Comparison of ENCODE assay signal across 8 cellular contexts in the genomic region with DNA sequence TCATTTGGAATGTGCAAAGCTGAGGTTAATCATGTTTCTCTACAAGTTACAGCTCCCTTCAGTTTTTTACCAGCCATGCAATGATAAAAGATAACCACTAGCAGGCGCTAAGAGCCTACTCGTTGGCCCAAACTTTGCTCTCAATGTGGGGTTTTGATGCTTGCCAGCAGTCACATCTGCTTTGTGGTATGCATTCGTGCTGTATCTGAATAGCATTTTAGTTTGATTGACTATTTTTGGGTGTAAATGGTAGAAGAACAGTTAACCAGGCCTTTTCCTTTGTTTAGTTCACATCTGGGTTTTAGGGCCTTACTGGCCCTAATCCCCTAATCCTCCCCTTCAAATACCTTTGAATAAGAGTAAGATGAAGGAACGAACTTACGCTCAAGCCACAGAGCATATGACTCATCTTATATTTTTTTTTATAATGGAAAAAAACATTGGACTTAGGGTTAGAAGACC. TPM values are rescaled to one million over a fixed set of nuclear protein-coding genes. Genes with fewer than 3 reads are reported as not detected.
DNase-seq lines count a peak whose midpoint lies in the region; ATAC-seq and TF ChIP-seq lines count a peak whose summit lies in the region.

No MANE protein-coding gene starts in this region.

- H3K27me3 ChIP-seq in DND-41 (ENCODE audit: insufficient read depth, low read length, poor library complexity) (no peaks in the 10 kb centered on the region), GM23248 (replicated peaks; ENCODE audit: insufficient read depth) (no peaks in the 10 kb centered on the region), colonic mucosa (peaks cover 15% of the 10 kb centered on the region), lung (ENCODE audit: control insufficient read depth, insufficient read depth) (peaks cover 4% of the 10 kb centered on the region), thoracic aorta (replicated peaks; ENCODE audit: insufficient read depth) (no peaks in the 10 kb centered on the region)

- WGBS in GM23248 (ENCODE audit: low coverage in 1 of 2, low lambda C conversion rate in 2 of 2, missing lambda C conversion rate in 2 of 2), 2 experiments: 1 to 2% methylated on average over 5 of the region's 5 CpGs
- 35 to 39% methylated on average over 5 of the region's 5 CpGs for WGBS in lung, 2 donors

- H3K4me2 ChIP-seq in DND-41 (ENCODE audit: insufficient read depth, low read length) (no peak overlapping the region), GM23248 (ENCODE audit: unreplicated experiment) (peak overlapping the region; percentile 74)

- H3K9me3 ChIP-seq in DND-41 (ENCODE audit: insufficient read depth, low read length, severe bottlenecking) (no peaks in the 10 kb centered on the region), GM23248 (ENCODE audit: low read depth) (no peaks in the 10 kb centered on the region), colonic mucosa (no peaks in the 10 kb centered on the region), lung (ENCODE audit: control insufficient read depth in 2 of 2, insufficient read depth in 1 of 2, low read length in 1 of 2) (no peaks in the 10 kb centered on the region), thoracic aorta (no peaks in the 10 kb centered on the region)

- in situ Hi-C loops in GM23248 (cut with MboI): loop anchor here (10.0 kb wide), 1 partner anchor 401 kb away; no protein-coding TSS in a partner anchor

- H3K9ac ChIP-seq in DND-41 (ENCODE audit: low read depth, low read length): no peak overlapping the region
- H3K9ac ChIP-seq in GM23248: no peak overlapping the region
- H3K9ac ChIP-seq in colonic mucosa (ENCODE audit: low read depth in 2 of 2, low read length in 2 of 2): no peak overlapping the region

- TF ChIP-seq CTCF in DND-41 (IDR thresholded peaks at IDR 0.05; ENCODE audit: borderline replicate concordance, extremely low read depth, low read length, poor library complexity, severe bottlenecking) (peak; percentile 95), colonic mucosa (IDR thresholded peaks at IDR 0.05) (peak; percentile 90), lung (IDR thresholded peaks at IDR 0.05; ENCODE audit: control extremely low read depth, extremely low read depth) (peak; percentile 77), thoracic aorta (IDR thresholded peaks at IDR 0.05) (peak; percentile 84)

- H4K20me1 ChIP-seq in DND-41 (ENCODE audit: insufficient read depth, low read length): no peaks in the 10 kb centered on the region
- H4K20me1 ChIP-seq in GM23248 (ENCODE audit: insufficient read depth): no peaks in the 10 kb centered on the region

- no peak overlapping the region for H3K27ac ChIP-seq in DND-41 (ENCODE audit: low read length)
- H3K27ac ChIP-seq in GM23248: peak overlapping the region; percentile 50
- no peak overlapping the region for H3K27ac ChIP-seq in colonic mucosa
- no peak overlapping the region for H3K27ac ChIP-seq in lung (ENCODE audit: low read depth in 1 of 2, low read length in 1 of 2)
- no peak overlapping the region for H3K27ac ChIP-seq in thoracic aorta

- H3K9me2 ChIP-seq in GM23248 (ENCODE audit: insufficient read depth): no peaks in the 10 kb centered on the region

- H2AFZ ChIP-seq in DND-41 (ENCODE audit: low read depth, low read length): no peak overlapping the region
- H2AFZ ChIP-seq in GM23248: 0 out of 2 replicates have a peak overlapping the region, but pooled peaks have one; percentile 14

- H3K4me3 ChIP-seq in DND-41 (ENCODE audit: low read depth in 1 of 2, low read length in 2 of 2) (no peak overlapping the region), GM23248 (0 out of 2 replicates have a peak overlapping the region, but pooled peaks have one; percentile 25), colonic mucosa (no peak overlapping the region), lung (no peak overlapping the region), thoracic aorta (no peak overlapping the region)

- H3K79me2 ChIP-seq in DND-41 (ENCODE audit: insufficient read depth, low read length) (no peaks in the 10 kb centered on the region), GM23248 (ENCODE audit: insufficient read depth) (peaks cover 6% of the 10 kb centered on the region)

- H3K4me1 ChIP-seq in DND-41 (ENCODE audit: insufficient read depth, low read length) (no peaks in the 10 kb centered on the region), GM23248 (ENCODE audit: insufficient read depth) (peaks cover 14% of the 10 kb centered on the region), colonic mucosa (no peaks in the 10 kb centered on the region), lung (ENCODE audit: control insufficient read depth in 2 of 2, insufficient read depth in 2 of 2, low read length in 2 of 2) (peaks cover 0 to 5% of the 10 kb centered on the region in 2 donors), thoracic aorta (ENCODE audit: control insufficient read depth in 1 of 2, low read depth in 2 of 2) (peaks cover 11 to 12% of the 10 kb centered on the region in 2 donors)

- no peaks in the 10 kb centered on the region for H3K36me3 ChIP-seq in DND-41 (ENCODE audit: insufficient read depth, low read length)
- H3K36me3 ChIP-seq in GM23248 (ENCODE audit: low read depth): no peaks in the 10 kb centered on the region
- no peaks in the 10 kb centered on the region for H3K36me3 ChIP-seq in colonic mucosa
- no peaks in the 10 kb centered on the region for H3K36me3 ChIP-seq in lung (ENCODE audit: control insufficient read depth in 2 of 2, insufficient read depth in 2 of 2, low read length in 2 of 2)
- H3K36me3 ChIP-seq in thoracic aorta: no peaks in the 10 kb centered on the region

- intact Hi-C loops in colonic mucosa (cut with DNase I): loop anchor here (10.0 kb wide), 1 partner anchor 431 kb away; no protein-coding TSS in a partner anchor

- peaks cover 13% of the 10 kb centered on the region for H3F3A ChIP-seq in GM23248 (ENCODE audit: insufficient read depth)

- ATAC-seq in DND-41 (ENCODE audit: insufficient read depth, low read depth) (peak; percentile 82), lung (ENCODE audit: insufficient read depth, low FRiP score) (no peak), thoracic aorta (ENCODE audit: insufficient number of reproducible peaks, low FRiP score, low read depth) (no peak), GM21526 (IDR thresholded peaks at IDR 0.05; ENCODE audit: low FRiP score, unreplicated experiment) (no peak)

- DNase-seq in DND-41 (peak; percentile 54), GM23248 (peak; percentile 90), NCI-H1694 (lab: John Stamatoyannopoulos, UW) (peak; percentile 92), SW 1271 (lab: John Stamatoyannopoulos, UW) (peak; percentile 9 to 72), colonic mucosa (no peak), lung (ENCODE audit: low spot score) (no peak), thoracic aorta (ENCODE audit: low spot score) (no peak)

RNA-seq across cellular contexts. Expression of a gene that starts 4.4 kb away (rescaled TPM):
- 81.9 and 95.9 TPM in 2 replicates for total RNA-seq in GM23248 (2014; rRNA removed; shearing (Covaris generic))
- polyA plus RNA-seq in GM23248 (2016; fragmentation: Nextera tagmentation; extraction: Ambion mirVana) (84.5 and 84.9 TPM in 2 replicates), lung (1 to 10 TPM; 2.1 to 3.7 TPM)
- total RNA-seq in colonic mucosa (1 to 10 TPM; 1.3 to 7.2 TPM), lung (10 to 100 TPM in 1 of 2 donors, 1 to 10 TPM in 1; 6.0 to 11.5 TPM), thoracic aorta (1 to 10 TPM; 2.5 to 2.7 TPM)

RNA-seq across cellular contexts. Expression of a gene that starts 56.7 kb away (rescaled TPM):
- 39.1 and 53.2 TPM in 2 replicates for total RNA-seq in GM23248 (2014; rRNA removed; shearing (Covaris generic))
- polyA plus RNA-seq in GM23248 (2016; fragmentation: Nextera tagmentation; extraction: Ambion mirVana): 27.9 and 28.6 TPM in 2 replicates
- total RNA-seq in colonic mucosa: 10 to 100 TPM; 16.9 to 41.3 TPM
- total RNA-seq in lung: 100 to 1,000 TPM in 1 of 2 donors, 10 to 100 TPM in 1; 57.3 to 110 TPM
- polyA plus RNA-seq in lung: 10 to 100 TPM; 16.5 to 19.6 TPM
- total RNA-seq in thoracic aorta: 100 to 1,000 TPM in 1 of 2 donors, 10 to 100 TPM in 1; 60.1 to 104 TPM

Comparison
In these comparisons a context has a peak if more than half of its experiments do, and no peak if none do; other contexts are left out.
1. DNase-seq: peak in DND-41 (single experiment), GM23248 (single experiment), NCI-H1694 (single experiment) and SW 1271 (2 of 2); none in colonic mucosa (single experiment), lung (single experiment) and thoracic aorta (single experiment).
2. Peak in every context shown above with its lines, with median percentiles within 50 percentile points of each other: CTCF ChIP-seq.